Comparison of ENCODE assay signal across 10 cellular contexts in the genomic region with DNA sequence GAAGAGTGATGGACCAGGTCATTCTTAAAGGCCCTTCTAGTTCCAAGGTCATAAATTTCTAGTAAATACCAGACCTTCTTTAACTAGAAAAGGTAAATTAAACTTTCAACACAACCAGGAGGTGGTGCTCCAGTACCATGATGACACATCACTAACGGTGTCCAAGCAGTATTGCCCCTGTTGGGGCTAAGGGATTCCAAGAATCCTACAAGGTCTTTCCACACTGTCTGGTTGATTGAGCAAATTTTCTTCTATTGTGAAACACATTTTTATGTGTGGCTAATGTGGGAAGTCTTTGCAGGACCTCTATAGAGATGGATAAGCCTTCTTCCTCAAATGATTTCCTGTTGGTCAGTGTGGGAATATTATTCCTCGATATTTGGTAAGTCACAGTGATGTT.
DNase-seq lines count a peak whose midpoint lies in the region; ATAC-seq and TF ChIP-seq lines count a peak whose summit lies in the region.
"Had no signal": no experiment of that assay in that cellular context is flagged by ENCODE, and none has a peak within 500 bp of the region (broad histone marks: within the 10 kb centered on the region; RNA-seq: fewer than 3 reads in every experiment).

No MANE protein-coding gene starts in this region.

- H3K4me1 Mint-ChIP-seq in endothelial cell (ENCODE audit: unreplicated experiment): no peaks in the 10 kb centered on the region

- ATAC-seq in HG02798 (IDR thresholded peaks at IDR 0.05; ENCODE audit: poor library complexity, unreplicated experiment): no peak

- H3K27me3 Mint-ChIP-seq in endothelial cell (ENCODE audit: unreplicated experiment): peaks cover 1% of the 10 kb centered on the region
- H3K27me3 Mint-ChIP-seq: stimulated activated naive CD8-positive, alpha-beta T cell treated with anti-CD3 and anti-CD28 coated beads, Interleukin-15, Interleukin-2, amounts not matched to agents 100 ng/mL and 50 ng/mL, for 24 hours had no signal

- DNase-seq in EL: peak; percentile 84
- peak; percentile 2 to 18 for DNase-seq in NCI-H526 (lab: John Stamatoyannopoulos, UW)
- DNase-seq in endothelial cell (ENCODE audit: low spot score): peak; percentile 23
- peak; percentile 80 for DNase-seq in myocyte (ENCODE audit: low read depth)
- no peak for DNase-seq in cortex of kidney (lab: John Stamatoyannopoulos, UW)
- no peak for DNase-seq in activated effector memory CD4-positive, alpha-beta T cell treated with anti-CD3 and anti-CD28 coated beads, Interleukin-2, amount 50 U/mL, for 16 hours
- DNase-seq in SKM-1 treated with dmso at 0.1 percent for 144 hours (lab: John Stamatoyannopoulos, UW; ENCODE audit: unreplicated experiment): no peak
- DNase-seq: NCI-H1092 treated with DMSO at 0.1 percent for 48 hours had no signal

- H3K9me3 Mint-ChIP-seq in endothelial cell (ENCODE audit: unreplicated experiment): no peaks in the 10 kb centered on the region
- H3K9me3 Mint-ChIP-seq: stimulated activated naive CD8-positive, alpha-beta T cell treated with anti-CD3 and anti-CD28 coated beads, Interleukin-15, Interleukin-2, amounts not matched to agents 100 ng/mL and 50 ng/mL, for 24 hours had no signal

- no peak overlapping the region for H3K4me3 Mint-ChIP-seq in endothelial cell (ENCODE audit: unreplicated experiment)
- H3K4me3 Mint-ChIP-seq: stimulated activated naive CD8-positive, alpha-beta T cell treated with anti-CD3 and anti-CD28 coated beads, Interleukin-15, Interleukin-2, amounts not matched to agents 100 ng/mL and 50 ng/mL, for 24 hours had no signal

- H3K27ac Mint-ChIP-seq in endothelial cell (ENCODE audit: unreplicated experiment): no peak overlapping the region
- H3K27ac Mint-ChIP-seq: stimulated activated naive CD8-positive, alpha-beta T cell treated with anti-CD3 and anti-CD28 coated beads, Interleukin-15, Interleukin-2, amounts not matched to agents 100 ng/mL and 50 ng/mL, for 24 hours had no signal

- no peak for TF ChIP-seq CTCF in endothelial cell (IDR thresholded peaks at IDR 0.05; ENCODE audit: unreplicated experiment)

- no peaks in the 10 kb centered on the region for H3K36me3 Mint-ChIP-seq in endothelial cell (ENCODE audit: low read depth, unreplicated experiment)

Comparison
In these comparisons a context has a peak if more than half of its experiments do, and no peak if none do; other contexts are left out.
1. DNase-seq: peak in EL (single experiment), NCI-H526 (2 of 2), endothelial cell (single experiment) and myocyte (single experiment); none in cortex of kidney (single experiment), activated effector memory CD4-positive, alpha-beta T cell treated with anti-CD3 and anti-CD28 coated beads, Interleukin-2, amount 50 U/mL, for 16 hours (single experiment) and SKM-1 treated with dmso at 0.1 percent for 144 hours (single experiment).